ENCODE assay signal across 26 cellular contexts in the genomic region with DNA sequence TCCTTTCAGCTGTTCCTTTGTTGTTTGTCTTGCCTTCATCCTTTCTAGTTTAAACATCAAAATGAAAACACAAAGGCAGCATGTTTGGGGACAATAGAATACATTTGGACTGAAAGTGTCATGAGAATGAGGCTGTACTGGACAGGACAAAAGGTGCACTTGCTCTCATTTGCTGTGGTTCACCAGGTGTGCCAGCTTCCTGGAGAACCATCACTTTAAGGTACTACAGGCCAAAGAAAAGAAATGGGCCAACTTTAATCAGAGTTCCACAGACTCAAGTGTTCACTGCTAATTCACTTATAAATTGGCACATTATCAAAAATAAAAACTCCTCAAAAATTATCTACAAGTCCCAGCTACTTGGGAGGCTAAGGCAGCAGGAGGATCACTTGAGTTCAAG.
"Had no signal": no experiment of that assay in that cellular context is flagged by ENCODE, and none has a peak within 500 bp of the region (broad histone marks: within the 10 kb centered on the region; RNA-seq: fewer than 3 reads in every experiment).

No MANE protein-coding gene starts in this region.

- H3K9me3 Mint-ChIP-seq: effector memory CD8-positive, alpha-beta T cell had no signal

- H2AFZ ChIP-seq: parathyroid adenoma had no signal

- H3K36me3 ChIP-seq: ascending aorta, brain microvascular endothelial cell, gastroesophageal sphincter, right atrium auricular region, thoracic aorta, uterus had no signal

- H3K4me1 ChIP-seq: ascending aorta, gastroesophageal sphincter, parathyroid adenoma, right atrium auricular region, uterus had no signal

- DNase-seq: activated CD4-positive, alpha-beta T cell treated with anti-CD3 and anti-CD28 coated beads, Interleukin-2, amount 50 U/mL, for 1 hour; activated CD4-positive, CD25-positive, alpha-beta regulatory T cell treated with anti-CD3 and anti-CD28 coated beads, Interleukin-2, amount 50 U/mL, for 72 hours; activated CD8-positive, alpha-beta T cell treated with anti-CD3 and anti-CD28 coated beads for 36 hours; activated effector memory CD4-positive, alpha-beta T cell treated with Interleukin-2 at 50 U/mL for 16 hours; activated naive CD4-positive, alpha-beta T cell treated with Interleukin-2 at 50 U/mL for 16 hours; activated T-cell treated with anti-CD3 and anti-CD28 coated beads, Interleukin-2, amount 50 U/mL, for 48 hours; brain microvascular endothelial cell; effector memory CD8-positive, alpha-beta T cell; head of caudate nucleus; hippocampal formation; left cardiac atrium; midbrain; naive thymus-derived CD4-positive, alpha-beta T cell; occipital lobe; stimulated activated CD4-positive, alpha-beta T cell treated with anti-CD3 and anti-CD28 coated beads, Interleukin-15, amount 100 ng/mL, for 24 hours; stimulated activated naive CD4-positive, alpha-beta T cell treated with Interleukin-2 at 50 U/mL for 16 hours; T-helper 2 cell; trophoblast cell; uterus had no signal

- H3K4me3 Mint-ChIP-seq: activated CD8-positive, alpha-beta T cell treated with anti-CD3 and anti-CD28 coated beads for 36 hours; activated naive CD8-positive, alpha-beta T cell; effector memory CD8-positive, alpha-beta T cell; naive thymus-derived CD4-positive, alpha-beta T cell had no signal

- H3K9ac ChIP-seq: parathyroid adenoma had no signal

- H3K27ac ChIP-seq: ascending aorta, brain microvascular endothelial cell, coronary artery, gastroesophageal sphincter, parathyroid adenoma, right atrium auricular region, thoracic aorta, uterus had no signal

- H3K27ac Mint-ChIP-seq: activated naive CD8-positive, alpha-beta T cell; effector memory CD8-positive, alpha-beta T cell; naive thymus-derived CD4-positive, alpha-beta T cell had no signal

- H3K4me3 ChIP-seq: ascending aorta, coronary artery, gastroesophageal sphincter, right atrium auricular region, thoracic aorta, uterus had no signal

- ATAC-seq: activated CD8-positive, alpha-beta T cell treated with anti-CD3 and anti-CD28 coated beads for 36 hours; effector memory CD8-positive, alpha-beta T cell; gastroesophageal sphincter; left cardiac atrium; naive thymus-derived CD4-positive, alpha-beta T cell had no signal

- H3K27me3 ChIP-seq: ascending aorta, brain microvascular endothelial cell, gastroesophageal sphincter, right atrium auricular region, uterus had no signal

- H3K27me3 Mint-ChIP-seq: activated CD8-positive, alpha-beta T cell treated with anti-CD3 and anti-CD28 coated beads for 36 hours; activated naive CD8-positive, alpha-beta T cell; effector memory CD8-positive, alpha-beta T cell; naive thymus-derived CD4-positive, alpha-beta T cell had no signal
